ENCODE assay signal across 2 cellular contexts in genomic region chr11:58578635-58579191, GRCh38.
A peak's percentile ranks its signal among the peaks of the same experiment; 100 is the strongest.
TF ChIP-seq lines count a peak whose summit lies in the region.

TSS of gene ZFP91 (plus strand) at chr11:58579063. CDS start at chr11:58579282, 219 bp downstream.

TF ChIP-seq in IMR-90, 13 proteins besides CTCF, POLR2A, EP300 and RAD21:
- peak; percentile 92 for TF ChIP-seq MAZ (IDR thresholded peaks at IDR 0.05; ENCODE audit: borderline replicate concordance, low read depth, low read length)
- TF ChIP-seq NFE2L2 (IDR thresholded peaks at IDR 0.05; ENCODE audit: low read depth, low read length) = no peak
- peak; percentile 14; the same call in 1 of the 2 replicates for TF ChIP-seq BHLHE40 (IDR thresholded peaks at IDR 0.05; ENCODE audit: low read depth, low read length)

TF ChIP-seq in endothelial cell of umbilical vein, 7 proteins besides CTCF, POLR2A, EP300 and RAD21:
- TF ChIP-seq EZH2 (IDR thresholded peaks at IDR 0.05; ENCODE audit: borderline replicate concordance, low read depth, low read length, severe bottlenecking) = no peak
- no peak for TF ChIP-seq GATA2 (IDR thresholded peaks at IDR 0.05; ENCODE audit: insufficient read depth, insufficient read length, low read depth, low read length)
- TF ChIP-seq, protein P1, sequence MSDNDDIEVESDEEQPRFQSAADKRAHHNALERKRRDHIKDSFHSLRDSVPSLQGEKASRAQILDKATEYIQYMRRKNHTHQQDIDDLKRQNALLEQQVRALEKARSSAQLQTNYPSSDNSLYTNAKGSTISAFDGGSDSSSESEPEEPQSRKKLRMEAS (IDR thresholded peaks at IDR 0.05; ENCODE audit: insufficient read depth, insufficient read length) = no peak
- no peak for TF ChIP-seq JUN (IDR thresholded peaks at IDR 0.05; ENCODE audit: borderline replicate concordance, insufficient read depth, insufficient read length, low read depth)
